In the genomic region with DNA sequence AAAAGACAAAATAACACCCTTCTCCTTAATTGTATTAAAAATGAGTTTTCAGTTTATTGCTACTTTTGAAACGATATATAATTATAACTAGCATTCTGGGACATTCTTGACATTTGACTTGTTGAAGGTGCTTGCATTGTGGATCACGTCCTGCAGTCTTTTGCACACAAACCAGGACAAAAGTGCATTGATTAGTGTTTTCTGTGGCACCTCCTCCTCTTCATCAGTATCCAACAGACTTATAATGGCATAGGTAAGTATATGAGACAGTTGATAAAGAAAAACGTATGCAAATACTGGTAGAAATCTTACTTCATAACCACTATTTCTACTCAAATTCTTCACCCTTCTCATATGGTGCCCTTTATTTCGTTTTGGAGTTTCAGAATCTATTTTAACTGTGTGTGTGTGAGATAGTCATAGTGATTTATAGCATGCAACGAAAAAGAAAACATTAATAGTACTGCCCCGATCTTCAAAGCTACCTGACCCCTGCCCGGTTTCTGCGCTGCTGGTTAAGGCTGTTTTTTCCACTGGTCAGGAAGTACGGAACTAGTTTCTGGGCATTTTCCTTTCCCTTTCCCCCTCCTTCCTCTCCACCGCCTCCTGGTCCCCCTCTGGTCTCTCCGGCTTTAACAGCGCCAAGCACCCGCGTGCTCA, we compare ENCODE assay signal across 8 cellular contexts. TPM values are rescaled to one million over a fixed set of nuclear protein-coding genes. Genes with fewer than 3 reads are reported as not detected.
A peak's percentile ranks its signal among the peaks of the same experiment; 100 is the strongest.
DNase-seq lines count a peak whose midpoint lies in the region; ATAC-seq and TF ChIP-seq lines count a peak whose summit lies in the region.

No MANE protein-coding gene starts in this region.

- H3K9me3 Mint-ChIP-seq in activated B cell treated with CpG ODN at 0.5 μM for 24 hours: no peaks in the 10 kb centered on the region
- no peaks in the 10 kb centered on the region for H3K9me3 Mint-ChIP-seq in stimulated activated effector memory CD8-positive, alpha-beta T cell treated with anti-CD3 and anti-CD28 coated beads, Interleukin-12 subunit alpha, Interleukin-12 subunit beta, amount 100 ng/mL, for 72 hours

- TF ChIP-seq POLR2A in heart left ventricle (IDR thresholded peaks at IDR 0.05): no peak

- intact Hi-C loops in heart left ventricle (cut with DNase I) (loop anchor here in 7 of 10 donors (1.0 to 10.0 kb wide), 5 partner anchors 128 to 650 kb away; a partner anchor contains a TSS), Right ventricle myocardium superior (cut with DNase I) (loop anchor here (10.0 kb wide), 1 partner anchor 148 kb away; a partner anchor contains a TSS), activated B cell treated with CpG ODN at 0.5 μM for 24 hours (cut with micrococcal nuclease) (loop anchor here (1.0 kb wide), 3 partner anchors 41 to 146 kb away; no protein-coding TSS in a partner anchor), right cardiac atrium (cut with DNase I) (no loop called here), posterior vena cava (cut with DNase I) (no loop called here)

- POLR2A ChIA-PET in activated B cell treated with CpG ODN at 0.5 μM for 24 hours (lab: Charles Lee): interaction anchor here (0.5 to 3.3 kb wide), 9 partner anchors 17 to 378 kb away, joined by 3 to 19 read pairs (median 4); no protein-coding TSS in a partner anchor

- no peaks in the 10 kb centered on the region for H3K27me3 Mint-ChIP-seq in activated B cell treated with CpG ODN at 0.5 μM for 24 hours

- peak overlapping the region; percentile 82 to 96 (median 92) for H3K27ac ChIP-seq in heart left ventricle
- H3K27ac ChIP-seq in right cardiac atrium (ENCODE audit: low read length): peak overlapping the region; percentile 93

- H3K4me3 Mint-ChIP-seq in activated B cell treated with CpG ODN at 0.5 μM for 24 hours: peak overlapping the region; percentile 99
- H3K4me3 Mint-ChIP-seq in stimulated activated effector memory CD8-positive, alpha-beta T cell treated with anti-CD3 and anti-CD28 coated beads, Interleukin-12 subunit alpha, Interleukin-12 subunit beta, amount 100 ng/mL, for 72 hours: peak overlapping the region; percentile 97

- peak overlapping the region; percentile 96 for H3K27ac Mint-ChIP-seq in activated B cell treated with CpG ODN at 0.5 μM for 24 hours
- peak overlapping the region; percentile 96 for H3K27ac Mint-ChIP-seq in stimulated activated effector memory CD8-positive, alpha-beta T cell treated with anti-CD3 and anti-CD28 coated beads, Interleukin-12 subunit alpha, Interleukin-12 subunit beta, amount 100 ng/mL, for 72 hours

- H3K36me3 ChIP-seq in heart left ventricle: peaks cover 0 to 5% (median 0%) of the 10 kb centered on the region in 9 donors

- no peak for TF ChIP-seq CTCF in heart left ventricle (IDR thresholded peaks at IDR 0.05)
- TF ChIP-seq CTCF in activated B cell treated with CpG ODN at 0.5 μM for 24 hours (IDR thresholded peaks at IDR 0.05): no peak

- H3K9me3 ChIP-seq in heart left ventricle (no peaks in the 10 kb centered on the region), right cardiac atrium (ENCODE audit: control insufficient read depth, low read length) (no peaks in the 10 kb centered on the region)

- H3K4me1 ChIP-seq in heart left ventricle (peaks cover 0 to 37% (median 13%) of the 10 kb centered on the region in 12 donors), right cardiac atrium (ENCODE audit: control insufficient read depth, insufficient read depth, low read length) (no peaks in the 10 kb centered on the region)

- CTCF ChIA-PET in activated B cell treated with CpG ODN at 0.5 μM for 24 hours (lab: Charles Lee): interaction anchor here (1.0 to 1.3 kb wide), 2 partner anchors 145 to 191 kb away, joined by 3 read pairs; no protein-coding TSS in a partner anchor

- ATAC-seq in heart left ventricle: no peak
- no peak for ATAC-seq in Right ventricle myocardium superior (ENCODE audit: poor library complexity)
- ATAC-seq in HG03045 (IDR thresholded peaks at IDR 0.05; ENCODE audit: unreplicated experiment): peak; percentile 5
- no peak for ATAC-seq in activated B cell treated with CpG ODN at 0.5 μM for 24 hours (ENCODE audit: low read depth)
- ATAC-seq in right cardiac atrium: no peak
- ATAC-seq in stimulated activated effector memory CD8-positive, alpha-beta T cell treated with anti-CD3 and anti-CD28 coated beads, Interleukin-12 subunit alpha, Interleukin-12 subunit beta, amount 100 ng/mL, for 72 hours: peak; percentile 22

- peaks cover 22% of the 10 kb centered on the region for H3K36me3 Mint-ChIP-seq in activated B cell treated with CpG ODN at 0.5 μM for 24 hours (ENCODE audit: low read depth)
- H3K36me3 Mint-ChIP-seq in stimulated activated effector memory CD8-positive, alpha-beta T cell treated with anti-CD3 and anti-CD28 coated beads, Interleukin-12 subunit alpha, Interleukin-12 subunit beta, amount 100 ng/mL, for 72 hours: peaks cover 25% of the 10 kb centered on the region

- peaks cover 26% of the 10 kb centered on the region for H3K4me1 Mint-ChIP-seq in activated B cell treated with CpG ODN at 0.5 μM for 24 hours
- peaks cover 24% of the 10 kb centered on the region for H3K4me1 Mint-ChIP-seq in stimulated activated effector memory CD8-positive, alpha-beta T cell treated with anti-CD3 and anti-CD28 coated beads, Interleukin-12 subunit alpha, Interleukin-12 subunit beta, amount 100 ng/mL, for 72 hours

- H3K4me3 ChIP-seq in heart left ventricle: peak overlapping the region; percentile 74 to 97 (median 90)
- H3K4me3 ChIP-seq in right cardiac atrium (ENCODE audit: low read length): peak overlapping the region; percentile 84

- 8 to 10% (median 9%) methylated on average over 14 of the region's 14 CpGs for WGBS in heart left ventricle, 4 donors
- WGBS in right cardiac atrium: 6% methylated on average over 14 of the region's 14 CpGs

- H3K27me3 ChIP-seq in heart left ventricle (no peaks in the 10 kb centered on the region), right cardiac atrium (ENCODE audit: control insufficient read depth, insufficient read depth) (no peaks in the 10 kb centered on the region)

- DNase-seq in heart left ventricle: no peak
- DNase-seq in Right ventricle myocardium superior: no peak
- DNase-seq in activated B cell treated with CpG ODN at 0.5 μM for 24 hours: no peak
- DNase-seq in right cardiac atrium: no peak
- no peak for DNase-seq in stimulated activated effector memory CD8-positive, alpha-beta T cell treated with anti-CD3 and anti-CD28 coated beads, Interleukin-12 subunit alpha, Interleukin-12 subunit beta, amount 100 ng/mL, for 72 hours (ENCODE audit: low spot score in 2 of 2)
- no peak for DNase-seq in posterior vena cava (ENCODE audit: low spot score)
- no peak for DNase-seq in retina

RNA-seq across cellular contexts. Expression of a gene that starts 0.6 kb away (rescaled TPM):
- total RNA-seq in heart left ventricle: 10 to 100 TPM; 13.5 to 21.9 (median 18.2) TPM
- polyA plus RNA-seq in heart left ventricle: 10 to 100 TPM in 1 of 2 donors, 1 to 10 TPM in 1; 5.7 to 15.2 TPM
- total RNA-seq in Right ventricle myocardium superior: 18.1 TPM
- total RNA-seq in activated B cell treated with CpG ODN at 0.5 μM for 24 hours: 25.6 and 28.8 TPM in 2 replicates
- 10 to 100 TPM; 16.5 to 21.2 (median 20.5) TPM for total RNA-seq in right cardiac atrium
- 8.7 TPM for polyA plus RNA-seq in right cardiac atrium
- 10 to 100 TPM; 22.6 to 23.0 TPM for total RNA-seq in posterior vena cava

Comparison
In these comparisons a context has a peak if more than half of its experiments do, and no peak if none do; other contexts are left out.
1. intact Hi-C loops: an anchor here in heart left ventricle (1.0 to 10.0 kb wide), Right ventricle myocardium superior (10.0 kb wide) and activated B cell treated with CpG ODN at 0.5 μM for 24 hours (1.0 kb wide); none called in right cardiac atrium and posterior vena cava.
2. ATAC-seq: peak in HG03045 (single experiment) and stimulated activated effector memory CD8-positive, alpha-beta T cell treated with anti-CD3 and anti-CD28 coated beads, Interleukin-12 subunit alpha, Interleukin-12 subunit beta, amount 100 ng/mL, for 72 hours (single experiment); none in heart left ventricle (0 of 4), Right ventricle myocardium superior (single experiment), activated B cell treated with CpG ODN at 0.5 μM for 24 hours (single experiment) and right cardiac atrium (0 of 2).